Comparison of ENCODE assay signal across 17 cellular contexts in genomic region chr22:31509041-31509440, GRCh38.
"Had no signal": no experiment of that assay in that cellular context is flagged by ENCODE, and none has a peak within 500 bp of the region (broad histone marks: within the 10 kb centered on the region; RNA-seq: fewer than 3 reads in every experiment).

No MANE protein-coding gene starts in this region.

- H3K27ac Mint-ChIP-seq: activated B cell treated with CpG ODN at 0.5 μM for 24 hours; activated CD4-positive, alpha-beta T cell treated with anti-CD3 and anti-CD28 coated beads, Interleukin-2, amount 10 ng/mL, durations not matched to agents 7 days and 5 days had no signal

- DNase-seq: activated B cell treated with CpG ODN at 0.5 μM for 24 hours; activated CD4-positive, alpha-beta T cell treated with anti-CD3 and anti-CD28 coated beads, Interleukin-2, amount 10 ng/mL, durations not matched to agents 7 days and 5 days; esophagus squamous epithelium; foreskin keratinocyte; heart right ventricle; islet precursor cell; mammary epithelial cell; mucosa of descending colon; nucleus accumbens; psoas muscle; stimulated activated CD4-positive, alpha-beta T cell treated with anti-CD3 and anti-CD28 coated beads, Interleukin-4, amount 100 ng/mL, for 4 hours had no signal

- H3K4me3 ChIP-seq: ascending aorta, esophagus squamous epithelium, heart right ventricle, mucosa of descending colon, psoas muscle, tibial nerve, vagina had no signal

- H3K36me3 ChIP-seq: vagina had no signal

- H3K27ac ChIP-seq: ascending aorta, esophagus squamous epithelium, foreskin keratinocyte, heart right ventricle, psoas muscle, tibial nerve, vagina had no signal

- H3K9me3 Mint-ChIP-seq: natural killer cell treated with Interleukin-12 subunit alpha and Interleukin-12 subunit beta and Interleukin-15 and Interleukin-18, amount 100 ng/mL, for 72 hours had no signal

- H3K9me3 ChIP-seq: ascending aorta, esophagus squamous epithelium, mucosa of descending colon, vagina had no signal

- H3K4me1 ChIP-seq: ascending aorta, esophagus squamous epithelium, heart right ventricle, psoas muscle, tibial nerve, vagina had no signal

- ATAC-seq: foreskin keratinocyte; heart right ventricle; left lobe of liver; mucosa of descending colon; natural killer cell treated with Interleukin-12 subunit alpha and Interleukin-12 subunit beta and Interleukin-15 and Interleukin-18, amount 100 ng/mL, for 72 hours; psoas muscle; SK-N-SH treated with all-trans-retinoic acid at 6 μM for 48 hours had no signal

- H3K27me3 ChIP-seq: ascending aorta, esophagus squamous epithelium, foreskin keratinocyte, heart right ventricle, tibial nerve, vagina had no signal

- H3K27me3 Mint-ChIP-seq: activated B cell treated with CpG ODN at 0.5 μM for 24 hours; activated CD4-positive, alpha-beta T cell treated with anti-CD3 and anti-CD28 coated beads, Interleukin-2, amount 10 ng/mL, durations not matched to agents 7 days and 5 days; natural killer cell treated with Interleukin-12 subunit alpha and Interleukin-12 subunit beta and Interleukin-15 and Interleukin-18, amount 100 ng/mL, for 72 hours had no signal

- H3K4me3 Mint-ChIP-seq: activated B cell treated with CpG ODN at 0.5 μM for 24 hours; activated CD4-positive, alpha-beta T cell treated with anti-CD3 and anti-CD28 coated beads, Interleukin-2, amount 10 ng/mL, durations not matched to agents 7 days and 5 days; natural killer cell treated with Interleukin-12 subunit alpha and Interleukin-12 subunit beta and Interleukin-15 and Interleukin-18, amount 100 ng/mL, for 72 hours had no signal
